10 cellular contexts compared by ENCODE assay signal in genomic region chr3:186788482-186789370, GRCh38. TPM values are rescaled to one million over a fixed set of nuclear protein-coding genes. Genes with fewer than 3 reads are reported as not detected.
DNase-seq lines count a peak whose midpoint lies in the region; ATAC-seq and TF ChIP-seq lines count a peak whose summit lies in the region.
"Had no signal": no experiment of that assay in that cellular context is flagged by ENCODE, and none has a peak within 500 bp of the region (broad histone marks: within the 10 kb centered on the region; RNA-seq: fewer than 3 reads in every experiment).

No MANE protein-coding gene starts in this region.

- peaks cover 78% of the 10 kb centered on the region for H3K36me3 ChIP-seq in osteoblast (ENCODE audit: insufficient read depth, low read length)

- H3K4me3 Mint-ChIP-seq in activated CD4-positive, alpha-beta T cell treated with anti-CD3 and anti-CD28 coated beads for 36 hours = peak overlapping the region; percentile 100
- H3K4me3 Mint-ChIP-seq in activated naive CD8-positive, alpha-beta T cell treated with anti-CD3 and anti-CD28 coated beads, Interleukin-2, amount 10 ng/mL, durations not matched to agents 7 days and 5 days = peak overlapping the region; percentile 100

- H3K4me1 Mint-ChIP-seq in activated CD4-positive, alpha-beta T cell treated with anti-CD3 and anti-CD28 coated beads for 36 hours = peaks cover 45% of the 10 kb centered on the region
- peaks cover 48% of the 10 kb centered on the region for H3K4me1 Mint-ChIP-seq in activated naive CD8-positive, alpha-beta T cell treated with anti-CD3 and anti-CD28 coated beads, Interleukin-2, amount 10 ng/mL, durations not matched to agents 7 days and 5 days

- no peak for DNase-seq in activated CD4-positive, alpha-beta T cell treated with anti-CD3 and anti-CD28 coated beads for 36 hours
- DNase-seq in activated CD4-positive, alpha-beta T cell treated with anti-CD3 and anti-CD28 coated beads for 1 hour = no peak
- DNase-seq in KBM-7 (peak; percentile 26), osteoblast (ENCODE audit: insufficient read length, low spot score, missing footprints) (no peak), GOT3 (lab: John Stamatoyannopoulos, UW) (no peak), SW 1271 (lab: John Stamatoyannopoulos, UW) (no peak), SHP77 (lab: John Stamatoyannopoulos, UW) (no peak)
- no peak for DNase-seq in activated naive CD8-positive, alpha-beta T cell treated with anti-CD3 and anti-CD28 coated beads, Interleukin-2, amount 10 ng/mL, durations not matched to agents 7 days and 5 days
- DNase-seq: right cardiac atrium had no signal

- in situ Hi-C loops in KBM-7 (cut with MboI; ENCODE audit: low pct_unique_long_range_greater_than_20kb, low sequenced_read_pairs) = no loop called here

- intact Hi-C loops in activated CD4-positive, alpha-beta T cell treated with anti-CD3 and anti-CD28 coated beads for 36 hours (cut with DNase I, micrococcal nuclease) = loop anchor here in 1 of 2 experiments (5.0 kb wide), 1 partner anchor 34 kb away; no protein-coding TSS in a partner anchor

- H3K36me3 Mint-ChIP-seq in activated CD4-positive, alpha-beta T cell treated with anti-CD3 and anti-CD28 coated beads for 36 hours (ENCODE audit: low read depth) = peaks cover 87% of the 10 kb centered on the region
- peaks cover 59% of the 10 kb centered on the region for H3K36me3 Mint-ChIP-seq in activated naive CD8-positive, alpha-beta T cell treated with anti-CD3 and anti-CD28 coated beads, Interleukin-2, amount 10 ng/mL, durations not matched to agents 7 days and 5 days

- CTCF ChIA-PET in activated CD4-positive, alpha-beta T cell treated with anti-CD3 and anti-CD28 coated beads for 36 hours (lab: Charles Lee) = no interaction called here

- peaks cover 28% of the 10 kb centered on the region for H3K4me1 ChIP-seq in osteoblast (ENCODE audit: insufficient read depth, low read length)

- POLR2A ChIA-PET in activated CD4-positive, alpha-beta T cell treated with anti-CD3 and anti-CD28 coated beads for 36 hours (lab: Charles Lee) = interaction anchor here (0.6 to 2.2 kb wide), 3 partner anchors 15 to 133 kb away, joined by 3 to 12 read pairs (median 3); partner anchors contain the start of gene RFC4
- POLR2A ChIA-PET in activated naive CD8-positive, alpha-beta T cell treated with anti-CD3 and anti-CD28 coated beads, Interleukin-2, amount 10 ng/mL, durations not matched to agents 7 days and 5 days (lab: Charles Lee) = interaction anchor here (1.0 to 2.4 kb wide), 3 partner anchors 9 to 16 kb away, joined by 3 to 7 read pairs (median 7); no protein-coding TSS in a partner anchor

- no peaks in the 10 kb centered on the region for H3K27me3 ChIP-seq in osteoblast (ENCODE audit: insufficient read depth, low read length)
- H3K27me3 ChIP-seq: cardiac muscle cell had no signal

- H3K4me2 ChIP-seq in osteoblast (ENCODE audit: insufficient read depth, low read length) = peak overlapping the region; percentile 73

- H3K9me3 ChIP-seq in osteoblast (ENCODE audit: low read depth, low read length) = no peaks in the 10 kb centered on the region

- no peaks in the 10 kb centered on the region for H3K27me3 Mint-ChIP-seq in activated CD4-positive, alpha-beta T cell treated with anti-CD3 and anti-CD28 coated beads for 36 hours
- no peaks in the 10 kb centered on the region for H3K27me3 Mint-ChIP-seq in activated naive CD8-positive, alpha-beta T cell treated with anti-CD3 and anti-CD28 coated beads, Interleukin-2, amount 10 ng/mL, durations not matched to agents 7 days and 5 days

- no peak overlapping the region for H3K4me3 ChIP-seq in osteoblast (ENCODE audit: insufficient read depth, low read length)
- H3K4me3 ChIP-seq: cardiac muscle cell had no signal

- peaks cover 42% of the 10 kb centered on the region for H3K79me2 ChIP-seq in osteoblast (ENCODE audit: insufficient read depth, low read length)

- H3K27ac Mint-ChIP-seq in activated CD4-positive, alpha-beta T cell treated with anti-CD3 and anti-CD28 coated beads for 36 hours = peak overlapping the region; percentile 100
- H3K27ac Mint-ChIP-seq in activated naive CD8-positive, alpha-beta T cell treated with anti-CD3 and anti-CD28 coated beads, Interleukin-2, amount 10 ng/mL, durations not matched to agents 7 days and 5 days = peak overlapping the region; percentile 50

- no peak for TF ChIP-seq CTCF in osteoblast (IDR thresholded peaks at IDR 0.05; ENCODE audit: extremely low read depth, low read depth, low read length)

- H3K9me3 Mint-ChIP-seq in activated CD4-positive, alpha-beta T cell treated with anti-CD3 and anti-CD28 coated beads for 36 hours (ENCODE audit: low read depth) = no peaks in the 10 kb centered on the region
- no peaks in the 10 kb centered on the region for H3K9me3 Mint-ChIP-seq in activated naive CD8-positive, alpha-beta T cell treated with anti-CD3 and anti-CD28 coated beads, Interleukin-2, amount 10 ng/mL, durations not matched to agents 7 days and 5 days

- H2AFZ ChIP-seq in osteoblast (ENCODE audit: low read length) = no peak overlapping the region

- H3K27ac ChIP-seq in osteoblast (ENCODE audit: low read depth, low read length) = no peak overlapping the region

- no peak for ATAC-seq in activated CD4-positive, alpha-beta T cell treated with anti-CD3 and anti-CD28 coated beads for 36 hours
- ATAC-seq in activated naive CD8-positive, alpha-beta T cell treated with anti-CD3 and anti-CD28 coated beads, Interleukin-2, amount 10 ng/mL, durations not matched to agents 7 days and 5 days (ENCODE audit: low read depth) = no peak
- ATAC-seq: right cardiac atrium had no signal

- peaks cover 69% of the 10 kb centered on the region for H4K20me1 ChIP-seq in osteoblast (ENCODE audit: insufficient read depth, low read length)

RNA-seq across cellular contexts. Expression of gene EIF4A2, which starts 5.3 kb away (rescaled TPM):
- 100 to 1,000 TPM; 291 to 390 TPM for total RNA-seq in activated CD4-positive, alpha-beta T cell treated with anti-CD3 and anti-CD28 coated beads for 36 hours
- total RNA-seq in activated naive CD8-positive, alpha-beta T cell treated with anti-CD3 and anti-CD28 coated beads, Interleukin-2, amount 10 ng/mL, durations not matched to agents 7 days and 5 days = 100 to 1,000 TPM; 479 to 483 TPM
- total RNA-seq in osteoblast = 438 and 442 TPM in 2 replicates

RNA-seq across cellular contexts. Expression of gene RFC4, which starts 17.6 kb away (rescaled TPM):
- 100 to 1,000 TPM; 128 to 130 TPM for total RNA-seq in activated CD4-positive, alpha-beta T cell treated with anti-CD3 and anti-CD28 coated beads for 36 hours
- 10 to 100 TPM; 75.2 to 77.6 TPM for total RNA-seq in activated naive CD8-positive, alpha-beta T cell treated with anti-CD3 and anti-CD28 coated beads, Interleukin-2, amount 10 ng/mL, durations not matched to agents 7 days and 5 days
- total RNA-seq in osteoblast = 16.5 and 18.1 TPM in 2 replicates

RNA-seq across cellular contexts. Expression of gene ADIPOQ, which starts 53.8 kb away (rescaled TPM):
- not detected for total RNA-seq in activated CD4-positive, alpha-beta T cell treated with anti-CD3 and anti-CD28 coated beads for 36 hours
- not detected for total RNA-seq in activated naive CD8-positive, alpha-beta T cell treated with anti-CD3 and anti-CD28 coated beads, Interleukin-2, amount 10 ng/mL, durations not matched to agents 7 days and 5 days
- under 0.01 TPM in 2 replicates for total RNA-seq in osteoblast
- total RNA-seq: cardiac muscle cell had no signal
